8 cellular contexts compared by ENCODE assay signal in the genomic region with DNA sequence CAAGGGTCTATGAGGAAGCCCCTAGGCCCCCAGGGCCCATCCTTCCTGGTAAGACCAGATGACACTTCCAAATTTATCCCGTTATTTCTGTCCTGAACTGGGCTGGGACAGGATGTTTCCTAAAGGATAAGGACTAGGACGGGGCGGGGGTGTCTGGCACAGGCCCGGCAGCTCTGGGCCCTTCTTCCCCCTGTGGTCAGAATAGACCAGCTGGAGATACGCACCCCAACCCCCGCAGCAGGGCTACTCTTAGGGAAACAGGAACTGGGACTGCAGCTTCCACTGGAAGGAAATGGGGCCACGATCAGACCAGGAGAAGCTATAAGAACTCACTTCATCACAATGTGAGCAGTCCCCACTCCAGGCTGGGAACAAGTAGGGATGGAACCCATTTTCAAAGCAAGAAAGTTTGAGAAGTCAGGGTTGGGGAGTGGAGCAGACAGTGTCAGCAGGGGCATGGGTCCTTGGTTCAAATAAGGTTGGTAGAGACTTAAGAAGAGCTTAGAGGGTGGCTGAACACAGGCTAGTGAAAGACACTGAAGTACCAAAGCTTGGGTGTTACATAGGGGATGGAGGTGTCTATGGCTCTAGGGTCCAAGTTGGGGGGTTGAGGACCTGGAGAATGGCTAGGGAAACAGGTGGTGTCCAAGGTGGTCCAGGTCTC. TPM values are rescaled to one million over a fixed set of nuclear protein-coding genes. Genes with fewer than 3 reads are reported as not detected.
DNase-seq lines count a peak whose midpoint lies in the region; ATAC-seq, FAIRE-seq and TF ChIP-seq lines count a peak whose summit lies in the region.

No MANE protein-coding gene starts in this region.

- H3K4me3 ChIP-seq in foreskin fibroblast (ENCODE audit: low read depth in 1 of 2, low read length in 2 of 2) = peak overlapping the region; percentile 84 to 90
- H3K4me3 ChIP-seq in retinal pigment epithelial cell (ENCODE audit: low read length) = peak overlapping the region; percentile 64

- peak overlapping the region; percentile 94 for H3K4me3 Mint-ChIP-seq in activated CD4-positive, alpha-beta T cell treated with anti-CD3 and anti-CD28 coated beads, Interleukin-2, amount 10 ng/mL, durations not matched to agents 24 days and 14 days
- H3K4me3 Mint-ChIP-seq in T-helper 17 cell = peak overlapping the region; percentile 94

- no peaks in the 10 kb centered on the region for H3K9me3 ChIP-seq in T-helper 17 cell (ENCODE audit: control insufficient read depth, low read length, poor library complexity, severe bottlenecking)

- no peaks in the 10 kb centered on the region for H3K9me3 Mint-ChIP-seq in activated CD4-positive, alpha-beta T cell treated with anti-CD3 and anti-CD28 coated beads, Interleukin-2, amount 10 ng/mL, durations not matched to agents 24 days and 14 days

- peak; percentile 68 for DNase-seq in activated CD4-positive, alpha-beta T cell treated with anti-CD3 and anti-CD28 coated beads, Interleukin-2, amount 10 ng/mL, durations not matched to agents 24 days and 14 days
- no peak for DNase-seq in activated CD4-positive, alpha-beta T cell treated with anti-CD3 and anti-CD28 coated beads for 48 hours
- DNase-seq in T-helper 17 cell (no peak), foreskin fibroblast (peak in 1 of 2 donors; percentile 66), retinal pigment epithelial cell (ENCODE audit: low read depth) (no peak), NCI-H446 treated with DMSO at 0.1 percent for 48 hours (lab: John Stamatoyannopoulos, UW) (no peak), NCI-H187 treated with DMSO at 0.1 percent for 48 hours (lab: John Stamatoyannopoulos, UW) (no peak), RCC 7860 (ENCODE audit: low spot score) (no peak)

- TF ChIP-seq CTCF in foreskin fibroblast (IDR thresholded peaks at IDR 0.05; ENCODE audit: low read depth, low read length) = no peak
- TF ChIP-seq CTCF in retinal pigment epithelial cell (conservative IDR thresholded peaks at IDR 0.05; ENCODE audit: low read depth, low read length) = no peak

- H3K4me1 Mint-ChIP-seq in activated CD4-positive, alpha-beta T cell treated with anti-CD3 and anti-CD28 coated beads, Interleukin-2, amount 10 ng/mL, durations not matched to agents 24 days and 14 days = peaks cover 29% of the 10 kb centered on the region
- H3K4me1 Mint-ChIP-seq in T-helper 17 cell = peaks cover 32% of the 10 kb centered on the region

- ATAC-seq in T-helper 17 cell = no peak

- H3K36me3 Mint-ChIP-seq in activated CD4-positive, alpha-beta T cell treated with anti-CD3 and anti-CD28 coated beads, Interleukin-2, amount 10 ng/mL, durations not matched to agents 24 days and 14 days (ENCODE audit: low read depth) = peaks cover 49% of the 10 kb centered on the region
- H3K36me3 Mint-ChIP-seq in T-helper 17 cell (ENCODE audit: low read depth) = peaks cover 5% of the 10 kb centered on the region

- intact Hi-C loops in activated CD4-positive, alpha-beta T cell treated with anti-CD3 and anti-CD28 coated beads, Interleukin-2, amount 10 ng/mL, durations not matched to agents 24 days and 14 days (cut with micrococcal nuclease) = no loop called here

- peak overlapping the region; percentile 93 for H3K27ac Mint-ChIP-seq in activated CD4-positive, alpha-beta T cell treated with anti-CD3 and anti-CD28 coated beads, Interleukin-2, amount 10 ng/mL, durations not matched to agents 24 days and 14 days
- peak overlapping the region; percentile 91 for H3K27ac Mint-ChIP-seq in T-helper 17 cell

- FAIRE-seq in RCC 7860 (lab: Jason Lieb, UNC) = no peak

- no peaks in the 10 kb centered on the region for H3K27me3 Mint-ChIP-seq in activated CD4-positive, alpha-beta T cell treated with anti-CD3 and anti-CD28 coated beads, Interleukin-2, amount 10 ng/mL, durations not matched to agents 24 days and 14 days
- H3K27me3 Mint-ChIP-seq in T-helper 17 cell = no peaks in the 10 kb centered on the region

RNA-seq across cellular contexts. Expression of a gene that starts 1.1 kb away (rescaled TPM):
- total RNA-seq in activated CD4-positive, alpha-beta T cell treated with anti-CD3 and anti-CD28 coated beads, Interleukin-2, amount 10 ng/mL, durations not matched to agents 24 days and 14 days = 53.1 and 54.1 TPM in 2 replicates
- total RNA-seq in T-helper 17 cell = 10 to 100 TPM; 14.6 to 17.2 TPM

RNA-seq across cellular contexts. Expression of a gene that starts 21.9 kb away (rescaled TPM):
- 14.5 and 15.2 TPM in 2 replicates for total RNA-seq in activated CD4-positive, alpha-beta T cell treated with anti-CD3 and anti-CD28 coated beads, Interleukin-2, amount 10 ng/mL, durations not matched to agents 24 days and 14 days
- 1 to 10 TPM; 6.0 to 6.9 TPM for total RNA-seq in T-helper 17 cell

RNA-seq across cellular contexts. Expression of a gene that starts 32.4 kb away (rescaled TPM):
- 57.9 and 58.4 TPM in 2 replicates for total RNA-seq in activated CD4-positive, alpha-beta T cell treated with anti-CD3 and anti-CD28 coated beads, Interleukin-2, amount 10 ng/mL, durations not matched to agents 24 days and 14 days
- 100 to 1,000 TPM in 1 of 2 donors, 10 to 100 TPM in 1; 93.7 to 116 TPM for total RNA-seq in T-helper 17 cell

RNA-seq across cellular contexts. Expression of a gene that starts 49.4 kb away (rescaled TPM):
- 57.2 and 58.2 TPM in 2 replicates for total RNA-seq in activated CD4-positive, alpha-beta T cell treated with anti-CD3 and anti-CD28 coated beads, Interleukin-2, amount 10 ng/mL, durations not matched to agents 24 days and 14 days
- 10 to 100 TPM; 16.4 to 22.1 TPM for total RNA-seq in T-helper 17 cell
